Comparison of ENCODE assay signal across 9 cellular contexts in genomic region chr5:139385061-139385889, GRCh38. TPM values are rescaled to one million over a fixed set of nuclear protein-coding genes. Genes with fewer than 3 reads are reported as not detected.
A peak's percentile ranks its signal among the peaks of the same experiment; 100 is the strongest.
DNase-seq lines count a peak whose midpoint lies in the region; ATAC-seq and TF ChIP-seq lines count a peak whose summit lies in the region.
"Had no signal": no experiment of that assay in that cellular context is flagged by ENCODE, and none has a peak within 500 bp of the region (broad histone marks: within the 10 kb centered on the region; RNA-seq: fewer than 3 reads in every experiment).

No MANE protein-coding gene starts in this region.

- H3K4me3 ChIP-seq in CD8-positive, alpha-beta T cell (ENCODE audit: low read depth, low read length), result peak overlapping the region; percentile 49
- peak overlapping the region; percentile 37 for H3K4me3 ChIP-seq in Jurkat, Clone E6-1 (ENCODE audit: low read length)
- no peak overlapping the region for H3K4me3 ChIP-seq in mucosa of descending colon

- peak overlapping the region; percentile 88 for H3K27ac Mint-ChIP-seq in CD8-positive, alpha-beta T cell
- peak overlapping the region; percentile 84 for H3K27ac Mint-ChIP-seq in activated T-helper 2 cell treated with anti-CD3 and anti-CD28 coated beads, Interferon-gamma antibody, Interleukin-2, Interleukin-4, amounts not matched to agents 10 μg/mL and 5 μg/mL and 100 μg/mL, durations not matched to agents 14 hours and 24 hours and 36 hours
- H3K27ac Mint-ChIP-seq in WTC11, result no peak overlapping the region

- H3K4me1 Mint-ChIP-seq in CD8-positive, alpha-beta T cell (ENCODE audit: low read depth), result peaks cover 53% of the 10 kb centered on the region
- peaks cover 44% of the 10 kb centered on the region for H3K4me1 Mint-ChIP-seq in activated T-helper 2 cell treated with anti-CD3 and anti-CD28 coated beads, Interferon-gamma antibody, Interleukin-2, Interleukin-4, amounts not matched to agents 10 μg/mL and 5 μg/mL and 100 μg/mL, durations not matched to agents 14 hours and 24 hours and 36 hours (ENCODE audit: low read depth)
- H3K4me1 Mint-ChIP-seq in WTC11, result peaks cover 20% of the 10 kb centered on the region

- peak overlapping the region; percentile 86 for H3K4me3 Mint-ChIP-seq in CD8-positive, alpha-beta T cell
- peak overlapping the region; percentile 56 for H3K4me3 Mint-ChIP-seq in activated T-helper 2 cell treated with anti-CD3 and anti-CD28 coated beads, Interferon-gamma antibody, Interleukin-2, Interleukin-4, amounts not matched to agents 10 μg/mL and 5 μg/mL and 100 μg/mL, durations not matched to agents 14 hours and 24 hours and 36 hours (ENCODE audit: low read depth)
- H3K4me3 Mint-ChIP-seq in WTC11, result no peak overlapping the region

- TF ChIP-seq CTCF in CD8-positive, alpha-beta T cell (IDR thresholded peaks at IDR 0.05), result no peak
- TF ChIP-seq CTCF in mucosa of descending colon (IDR thresholded peaks at IDR 0.05) (peak; percentile 22), WTC11 (IDR thresholded peaks at IDR 0.05) (no peak)

- no peaks in the 10 kb centered on the region for H3K27me3 ChIP-seq in CD8-positive, alpha-beta T cell (ENCODE audit: insufficient read depth, low read length)

- no peaks in the 10 kb centered on the region for H3K9me3 Mint-ChIP-seq in CD8-positive, alpha-beta T cell
- no peaks in the 10 kb centered on the region for H3K9me3 Mint-ChIP-seq in activated T-helper 2 cell treated with anti-CD3 and anti-CD28 coated beads, Interferon-gamma antibody, Interleukin-2, Interleukin-4, amounts not matched to agents 10 μg/mL and 5 μg/mL and 100 μg/mL, durations not matched to agents 14 hours and 24 hours and 36 hours
- H3K9me3 Mint-ChIP-seq in WTC11, result no peaks in the 10 kb centered on the region

- intact Hi-C loops in CD8-positive, alpha-beta T cell (cut with DNase I, micrococcal nuclease), result no loop called here
- intact Hi-C loops in activated T-helper 2 cell treated with anti-CD3 and anti-CD28 coated beads, Interferon-gamma antibody, Interleukin-2, Interleukin-4, amounts not matched to agents 10 μg/mL and 5 μg/mL and 100 μg/mL, durations not matched to agents 14 hours and 24 hours and 36 hours (cut with micrococcal nuclease), result no loop called here
- intact Hi-C loops in mucosa of descending colon (cut with DNase I, micrococcal nuclease), result no loop called here

- H3K36me3 Mint-ChIP-seq in CD8-positive, alpha-beta T cell, result no peaks in the 10 kb centered on the region
- peaks cover 10% of the 10 kb centered on the region for H3K36me3 Mint-ChIP-seq in activated T-helper 2 cell treated with anti-CD3 and anti-CD28 coated beads, Interferon-gamma antibody, Interleukin-2, Interleukin-4, amounts not matched to agents 10 μg/mL and 5 μg/mL and 100 μg/mL, durations not matched to agents 14 hours and 24 hours and 36 hours (ENCODE audit: low read depth)
- no peaks in the 10 kb centered on the region for H3K36me3 Mint-ChIP-seq in WTC11

- POLR2A ChIA-PET in CD8-positive, alpha-beta T cell (lab: Charles Lee), result interaction anchor here (2.1 kb wide), 1 partner anchor 44 kb away, joined by 5 read pairs; the partner anchor contains the start of gene PAIP2
- POLR2A ChIA-PET in WTC11 (lab: Charles Lee), result no interaction called here

- DNase-seq in CD8-positive, alpha-beta T cell, result peak in 2 of 7 experiments; percentile 25 to 54
- DNase-seq in Jurkat, Clone E6-1 (ENCODE audit: low read depth, low spot score), result no peak
- DNase-seq in activated T-helper 2 cell treated with anti-CD3 and anti-CD28 coated beads, Interferon-gamma antibody, Interleukin-2, Interleukin-4, amounts not matched to agents 10 μg/mL and 5 μg/mL and 100 μg/mL, durations not matched to agents 14 hours and 24 hours and 36 hours (ENCODE audit: low spot score), result no peak
- DNase-seq in mucosa of descending colon, result peak in 2 of 3 donors; percentile 59 to 66
- no peak for DNase-seq in WTC11 (ENCODE audit: low spot score)
- no peak for DNase-seq in pons (ENCODE audit: low spot score)

- no peaks in the 10 kb centered on the region for H3K27me3 Mint-ChIP-seq in CD8-positive, alpha-beta T cell (ENCODE audit: low read depth)
- H3K27me3 Mint-ChIP-seq in activated T-helper 2 cell treated with anti-CD3 and anti-CD28 coated beads, Interferon-gamma antibody, Interleukin-2, Interleukin-4, amounts not matched to agents 10 μg/mL and 5 μg/mL and 100 μg/mL, durations not matched to agents 14 hours and 24 hours and 36 hours (ENCODE audit: low read depth), result no peaks in the 10 kb centered on the region
- H3K27me3 Mint-ChIP-seq in WTC11 (ENCODE audit: low read depth), result peaks cover 8% of the 10 kb centered on the region; the same call in 1 of the 2 replicates

- peak; percentile 16 for ATAC-seq in CD8-positive, alpha-beta T cell
- ATAC-seq in mucosa of descending colon, result peak; percentile 45
- ATAC-seq in WTC11, result no peak
- ATAC-seq in GM21367 (IDR thresholded peaks at IDR 0.05; ENCODE audit: unreplicated experiment), result no peak
- no peak for ATAC-seq in GM19463 (IDR thresholded peaks at IDR 0.05; ENCODE audit: unreplicated experiment)

- H3K27ac ChIP-seq in CD8-positive, alpha-beta T cell (ENCODE audit: low read depth, low read length), result no peak overlapping the region

- CTCF ChIA-PET in CD8-positive, alpha-beta T cell (lab: Charles Lee), result interaction anchor here (2.2 kb wide), 1 partner anchor 13 kb away, joined by 7 read pairs; no protein-coding TSS in a partner anchor
- CTCF ChIA-PET in WTC11 (lab: Charles Lee), result no interaction called here

- H3K4me1 ChIP-seq in CD8-positive, alpha-beta T cell (ENCODE audit: insufficient read depth, low read length), result peaks cover 19% of the 10 kb centered on the region
- peaks cover 53% of the 10 kb centered on the region for H3K4me1 ChIP-seq in mucosa of descending colon (ENCODE audit: low read depth)

- H3K36me3 ChIP-seq in CD8-positive, alpha-beta T cell (ENCODE audit: insufficient read depth, low read length), result no peaks in the 10 kb centered on the region
- no peaks in the 10 kb centered on the region for H3K36me3 ChIP-seq in mucosa of descending colon (ENCODE audit: low read depth)

- H3K9me3 ChIP-seq in CD8-positive, alpha-beta T cell (ENCODE audit: low read length), result no peaks in the 10 kb centered on the region
- H3K9me3 ChIP-seq in mucosa of descending colon, result no peaks in the 10 kb centered on the region

TF ChIP-seq in WTC11, 78 proteins besides CTCF, POLR2A, EP300 and RAD21 (continues in another document):
- TF ChIP-seq ATF3 (CRISPR knock-in tag; conservative IDR thresholded peaks at IDR 0.05) (no peak), E2F1 (CRISPR knock-in tag; IDR thresholded peaks at IDR 0.05) (no peak), NR2C2 (CRISPR knock-in tag; IDR thresholded peaks at IDR 0.05) (no peak), ETV6 (CRISPR knock-in tag; IDR thresholded peaks at IDR 0.05) (no peak), ELF4 (CRISPR knock-in tag; IDR thresholded peaks at IDR 0.05; ENCODE audit: low read depth) (no peak), GTF2I (CRISPR knock-in tag; conservative IDR thresholded peaks at IDR 0.05) (no peak), RELA (CRISPR knock-in tag; IDR thresholded peaks at IDR 0.05; ENCODE audit: borderline replicate concordance) (no peak)

RNA-seq across cellular contexts. Expression of gene SLC23A1, which starts 2.2 kb away (rescaled TPM):
- not detected for total RNA-seq in CD8-positive, alpha-beta T cell
- polyA plus RNA-seq in Jurkat, Clone E6-1 (2012; ENCODE audit: insufficient read depth, insufficient read length), result 7.0 TPM
- 2.1 and 4.2 TPM in 2 replicates for total RNA-seq in activated T-helper 2 cell treated with anti-CD3 and anti-CD28 coated beads, Interferon-gamma antibody, Interleukin-2, Interleukin-4, amounts not matched to agents 10 μg/mL and 5 μg/mL and 100 μg/mL, durations not matched to agents 14 hours and 24 hours and 36 hours
- total RNA-seq in mucosa of descending colon, result 1 to 10 TPM; 2.5 to 9.0 (median 5.1) TPM
- not detected in 3 replicates for total RNA-seq in WTC11 (2021)
- total RNA-seq: temporal lobe had no signal

RNA-seq across cellular contexts. Expression of gene MZB1, which starts 4.4 kb away (rescaled TPM):
- total RNA-seq in CD8-positive, alpha-beta T cell, result 1 to 10 TPM; 1.5 to 2.1 TPM
- polyA plus RNA-seq in Jurkat, Clone E6-1 (2012; ENCODE audit: insufficient read depth, insufficient read length), result 301 TPM
- 48.3 and 53.6 TPM in 2 replicates for total RNA-seq in activated T-helper 2 cell treated with anti-CD3 and anti-CD28 coated beads, Interferon-gamma antibody, Interleukin-2, Interleukin-4, amounts not matched to agents 10 μg/mL and 5 μg/mL and 100 μg/mL, durations not matched to agents 14 hours and 24 hours and 36 hours
- total RNA-seq in mucosa of descending colon, result 10 to 100 TPM in 2 of 3 donors, 1 to 10 TPM in 1; 5.6 to 23.7 (median 10.2) TPM
- 0.85 to 1.8 TPM (median 1.1 TPM) in 3 replicates for total RNA-seq in WTC11 (2021)
- total RNA-seq: temporal lobe had no signal

RNA-seq across cellular contexts. Expression of gene PROB1, which starts 9.6 kb away (rescaled TPM):
- total RNA-seq in CD8-positive, alpha-beta T cell, result under 1 TPM; 0.39 to 0.41 TPM
- 4.0 TPM for polyA plus RNA-seq in Jurkat, Clone E6-1 (2012; ENCODE audit: insufficient read depth, insufficient read length)
- total RNA-seq in activated T-helper 2 cell treated with anti-CD3 and anti-CD28 coated beads, Interferon-gamma antibody, Interleukin-2, Interleukin-4, amounts not matched to agents 10 μg/mL and 5 μg/mL and 100 μg/mL, durations not matched to agents 14 hours and 24 hours and 36 hours, result 7.7 and 8.3 TPM in 2 replicates
- total RNA-seq in mucosa of descending colon (under 1 TPM; 0.58 to 0.98 (median 0.94) TPM), WTC11 (2021) (2.5 to 3.3 TPM (median 3.2 TPM) in 3 replicates)

RNA-seq across cellular contexts. Expression of gene SPATA24, which starts 18.6 kb away (rescaled TPM):
- total RNA-seq in CD8-positive, alpha-beta T cell, result 1 to 10 TPM; 2.2 to 3.0 TPM
- 11.2 TPM for polyA plus RNA-seq in Jurkat, Clone E6-1 (2012; ENCODE audit: insufficient read depth, insufficient read length)
- 4.7 and 4.8 TPM in 2 replicates for total RNA-seq in activated T-helper 2 cell treated with anti-CD3 and anti-CD28 coated beads, Interferon-gamma antibody, Interleukin-2, Interleukin-4, amounts not matched to agents 10 μg/mL and 5 μg/mL and 100 μg/mL, durations not matched to agents 14 hours and 24 hours and 36 hours
- total RNA-seq in mucosa of descending colon, result 1 to 10 TPM; 3.0 to 4.5 (median 3.4) TPM
- total RNA-seq in WTC11 (2021), result 12.9 to 13.9 TPM (median 13.2 TPM) in 3 replicates

RNA-seq across cellular contexts. Expression of gene PAIP2, which starts 43.6 kb away (rescaled TPM):
- 100 to 1,000 TPM; 173 to 179 TPM for total RNA-seq in CD8-positive, alpha-beta T cell
- 250 TPM for polyA plus RNA-seq in Jurkat, Clone E6-1 (2012; ENCODE audit: insufficient read depth, insufficient read length)
- total RNA-seq in activated T-helper 2 cell treated with anti-CD3 and anti-CD28 coated beads, Interferon-gamma antibody, Interleukin-2, Interleukin-4, amounts not matched to agents 10 μg/mL and 5 μg/mL and 100 μg/mL, durations not matched to agents 14 hours and 24 hours and 36 hours, result 98.2 and 107 TPM in 2 replicates
- total RNA-seq in mucosa of descending colon (10 to 100 TPM; 42.1 to 85.1 (median 44.5) TPM), WTC11 (2021) (122 to 126 TPM (median 126 TPM) in 3 replicates)

Comparison
In these comparisons a context has a peak if more than half of its experiments do, and no peak if none do; other contexts are left out.
1. ATAC-seq: peak in CD8-positive, alpha-beta T cell (single experiment) and mucosa of descending colon (single experiment); none in WTC11 (single experiment), GM21367 (single experiment) and GM19463 (single experiment).
2. DNase-seq: peak in mucosa of descending colon (2 of 3); none in Jurkat, Clone E6-1 (single experiment), activated T-helper 2 cell treated with anti-CD3 and anti-CD28 coated beads, Interferon-gamma antibody, Interleukin-2, Interleukin-4, amounts not matched to agents 10 μg/mL and 5 μg/mL and 100 μg/mL, durations not matched to agents 14 hours and 24 hours and 36 hours (single experiment), WTC11 (single experiment) and pons (single experiment).